ENCODE assay signal across 9 cellular contexts in genomic region chr18:47754311-47755101, GRCh38.
DNase-seq lines count a peak whose midpoint lies in the region; ATAC-seq and TF ChIP-seq lines count a peak whose summit lies in the region.
"Had no signal": no experiment of that assay in that cellular context is flagged by ENCODE, and none has a peak within 500 bp of the region (broad histone marks: within the 10 kb centered on the region; RNA-seq: fewer than 3 reads in every experiment).

No MANE protein-coding gene starts in this region.

- H3K36me3 ChIP-seq in spleen = no peaks in the 10 kb centered on the region

- TF ChIP-seq POLR2A in spleen (IDR thresholded peaks at IDR 0.05) = no peak

- no peak overlapping the region for H3K27ac Mint-ChIP-seq in activated T-cell treated with anti-CD3 and anti-CD28 coated beads, Interleukin-2, amount 50 U/mL, for 24 hours

- WGBS in spleen, 5 donors = 45 to 59% (median 51%) methylated on average over 18 to 29 of the region's 29 CpGs

- peaks cover 2% of the 10 kb centered on the region for H3K9me3 Mint-ChIP-seq in activated T-cell treated with anti-CD3 and anti-CD28 coated beads, Interleukin-2, amount 50 U/mL, for 24 hours

- H3K4me1 Mint-ChIP-seq in activated T-cell treated with anti-CD3 and anti-CD28 coated beads, Interleukin-2, amount 50 U/mL, for 24 hours (ENCODE audit: low read depth) = peaks cover 3% of the 10 kb centered on the region

- H3K27me3 Mint-ChIP-seq in activated T-cell treated with anti-CD3 and anti-CD28 coated beads, Interleukin-2, amount 50 U/mL, for 24 hours = peaks cover 34% of the 10 kb centered on the region

- peak in 10 of 11 experiments; percentile 19 to 78 (median 58) for TF ChIP-seq CTCF in spleen (IDR thresholded peaks at IDR 0.05 in 8 of 11, conservative IDR thresholded peaks at IDR 0.05 in 3 of 11)

- H3K4me1 ChIP-seq in spleen = peaks cover 0 to under 1% (median 0%) of the 10 kb centered on the region in 6 donors

- H3K36me3 Mint-ChIP-seq in activated T-cell treated with anti-CD3 and anti-CD28 coated beads, Interleukin-2, amount 50 U/mL, for 24 hours (ENCODE audit: low read depth) = no peaks in the 10 kb centered on the region

- DNase-seq in AG08395 (ENCODE audit: low spot score) (peak; percentile 17), GM19240 (ENCODE audit: insufficient read length, low spot score) (peak; percentile 23), NCI-H524 treated with DMSO at 0.1 percent for 48 hours (lab: John Stamatoyannopoulos, UW) (peak; percentile 7), germinal center (ENCODE audit: low spot score) (peak; percentile 64), spleen (no peak), OCI-M2 (lab: John Stamatoyannopoulos, UW; ENCODE audit: unreplicated experiment) (no peak)
- peak; percentile 66 for DNase-seq in activated T-cell treated with anti-CD3 and anti-CD28 coated beads, Interleukin-2, amount 50 U/mL, for 24 hours

- no peak overlapping the region for H3K4me3 Mint-ChIP-seq in activated T-cell treated with anti-CD3 and anti-CD28 coated beads, Interleukin-2, amount 50 U/mL, for 24 hours

- peaks cover 0 to 41% (median 0%) of the 10 kb centered on the region in 7 donors for H3K27me3 ChIP-seq in spleen (replicated peaks in 1 of 7)

- no peak overlapping the region for H3K27ac ChIP-seq in spleen
- H3K27ac ChIP-seq: epithelial cell of prostate had no signal

- peaks cover 0 to 11% (median 8%) of the 10 kb centered on the region in 8 donors for H3K9me3 ChIP-seq in spleen

- ATAC-seq in GM19023 (IDR thresholded peaks at IDR 0.05; ENCODE audit: unreplicated experiment) = no peak

- intact Hi-C loops in spleen (cut with DNase I; ENCODE audit: low total_unique reads) = no loop called here

- no peak overlapping the region for H3K4me3 ChIP-seq in spleen

Comparison
In these comparisons a context has a peak if more than half of its experiments do, and no peak if none do; other contexts are left out.
1. DNase-seq: peak in AG08395 (single experiment), GM19240 (single experiment), NCI-H524 treated with DMSO at 0.1 percent for 48 hours (single experiment), activated T-cell treated with anti-CD3 and anti-CD28 coated beads, Interleukin-2, amount 50 U/mL, for 24 hours (single experiment) and germinal center (single experiment); none in spleen (single experiment) and OCI-M2 (single experiment).